Comparison of ENCODE assay signal across 1 cellular context in the genomic region with DNA sequence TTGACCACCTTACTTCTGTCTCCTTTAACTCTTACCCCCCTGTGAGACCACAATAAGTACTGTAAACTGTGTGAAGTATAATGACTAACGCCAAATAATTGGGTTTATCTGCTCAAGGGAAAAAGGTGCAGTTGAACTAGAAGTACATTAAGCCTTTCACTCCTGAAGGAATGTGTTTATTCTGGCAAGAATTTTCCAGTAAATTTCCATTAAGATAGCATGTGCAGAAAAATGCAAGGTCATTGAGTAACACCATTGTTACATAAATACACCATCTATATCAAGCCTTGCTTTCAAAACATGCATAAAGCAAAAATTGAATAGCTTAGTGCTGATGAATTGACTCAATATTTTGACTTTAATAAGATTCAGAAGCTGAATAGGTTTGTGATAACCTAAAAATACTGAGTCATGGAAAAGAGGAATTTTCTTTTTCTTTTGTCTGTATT.
TF ChIP-seq lines count a peak whose summit lies in the region.

No MANE protein-coding gene starts in this region.

TF ChIP-seq in GM23338, 12 proteins besides CTCF, POLR2A, EP300 and RAD21 (continued from another document):
- TF ChIP-seq ETS1 (IDR thresholded peaks at IDR 0.05) (no peak), ZNF462 (CRISPR knock-in tag; IDR thresholded peaks at IDR 0.05) (no peak), EZH2 (IDR thresholded peaks at IDR 0.05; ENCODE audit: low read depth, unreplicated experiment) (no peak)
